Comparison of ENCODE assay signal across 3 cellular contexts in the genomic region with DNA sequence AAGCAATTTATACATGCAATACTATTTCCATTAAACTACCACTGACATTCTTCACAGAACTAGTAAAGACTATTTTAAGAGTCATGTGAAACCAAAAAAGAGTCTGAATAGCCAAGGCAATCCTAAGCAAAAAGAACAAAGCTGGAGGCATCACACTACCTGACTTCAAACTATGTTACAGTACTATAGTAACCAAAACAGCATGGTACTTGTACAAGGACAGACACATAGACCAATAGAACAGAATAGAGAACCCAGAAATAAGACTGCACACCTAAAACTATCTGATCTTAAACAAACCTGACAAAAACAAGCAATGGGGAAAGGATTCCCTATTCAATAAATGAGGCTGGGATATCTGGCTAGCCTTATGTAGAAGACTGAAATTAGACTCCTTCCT. TPM values are rescaled to one million over a fixed set of nuclear protein-coding genes. Genes with fewer than 3 reads are reported as not detected.
"Had no signal": no experiment of that assay in that cellular context is flagged by ENCODE, and none has a peak within 500 bp of the region (broad histone marks: within the 10 kb centered on the region; RNA-seq: fewer than 3 reads in every experiment).

No MANE protein-coding gene starts in this region.

RNA-seq across cellular contexts. Expression of a gene that starts 32.0 kb away (rescaled TPM):
- total RNA-seq: LHCN-M2, MCF 10A, NCI-H460 had no signal
